19 cellular contexts compared by ENCODE assay signal in the genomic region with DNA sequence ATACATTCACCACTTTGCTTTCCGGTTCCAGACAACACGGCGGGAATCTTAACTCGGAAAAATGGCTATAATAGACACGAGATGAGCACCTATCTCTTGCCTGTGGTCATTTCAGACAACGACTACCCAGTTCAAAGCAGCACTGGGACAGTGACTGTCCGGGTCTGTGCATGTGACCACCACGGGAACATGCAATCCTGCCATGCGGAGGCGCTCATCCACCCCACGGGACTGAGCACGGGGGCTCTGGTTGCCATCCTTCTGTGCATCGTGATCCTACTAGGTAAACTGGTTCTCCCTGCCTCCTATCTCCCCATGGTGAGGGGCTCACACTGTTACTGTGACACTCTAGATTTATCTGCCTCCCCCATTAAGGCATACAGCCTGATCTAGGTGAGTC.
"Had no signal": no experiment of that assay in that cellular context is flagged by ENCODE, and none has a peak within 500 bp of the region (broad histone marks: within the 10 kb centered on the region; RNA-seq: fewer than 3 reads in every experiment).

No MANE protein-coding gene starts in this region.

- ATAC-seq: activated CD8-positive, alpha-beta T cell treated with anti-CD3 and anti-CD28 coated beads for 36 hours; activated naive CD4-positive, alpha-beta T cell treated with anti-CD3 and anti-CD28 coated beads, Interleukin-2, amount 50 U/mL, for 72 hours; lower lobe of right lung; upper lobe of right lung had no signal

- FAIRE-seq: colon had no signal

- H3K36me3 Mint-ChIP-seq: activated naive CD4-positive, alpha-beta T cell treated with anti-CD3 and anti-CD28 coated beads, Interleukin-2, amount 50 U/mL, for 72 hours; immature natural killer cell had no signal

- H3K4me3 Mint-ChIP-seq: activated CD8-positive, alpha-beta T cell treated with anti-CD3 and anti-CD28 coated beads for 36 hours; immature natural killer cell; neural crest cell; stimulated activated naive CD8-positive, alpha-beta T cell treated with anti-CD3 and anti-CD28 coated beads, Interleukin-15, Interleukin-2, amounts not matched to agents 100 ng/mL and 50 ng/mL, for 24 hours had no signal

- H3K36me3 ChIP-seq: esophagus muscularis mucosa, lower lobe of right lung, ovary, sigmoid colon, spleen, suprapubic skin, upper lobe of right lung had no signal

- H3K9me3 ChIP-seq: esophagus muscularis mucosa, lower lobe of right lung, ovary, sigmoid colon, spleen, suprapubic skin, upper lobe of right lung had no signal

- H3K27me3 ChIP-seq: esophagus muscularis mucosa, ovary, sigmoid colon, spleen, suprapubic skin, upper lobe of right lung had no signal

- H3K27ac ChIP-seq: esophagus muscularis mucosa, lower lobe of right lung, ovary, sigmoid colon, spleen, suprapubic skin, upper lobe of right lung had no signal

- H3K4me1 Mint-ChIP-seq: immature natural killer cell, neural crest cell had no signal

- H3K4me1 ChIP-seq: esophagus muscularis mucosa, lower lobe of right lung, sigmoid colon, spleen, suprapubic skin, upper lobe of right lung had no signal

- DNase-seq: activated CD4-positive, alpha-beta T cell treated with anti-CD3 and anti-CD28 coated beads for 4 hours; activated CD8-positive, alpha-beta T cell treated with anti-CD3 and anti-CD28 coated beads for 36 hours; activated gamma-delta T cell; activated T-cell treated with anti-CD3 and anti-CD28 coated beads, Interleukin-2, amount 50 U/mL, for 48 hours; hippocampal formation; immature natural killer cell; lower lobe of right lung; midbrain; ovary; sigmoid colon; spleen; T-helper 2 cell; upper lobe of right lung had no signal

- H3K27ac Mint-ChIP-seq: activated CD8-positive, alpha-beta T cell treated with anti-CD3 and anti-CD28 coated beads for 36 hours; activated naive CD4-positive, alpha-beta T cell treated with anti-CD3 and anti-CD28 coated beads, Interleukin-2, amount 50 U/mL, for 72 hours; immature natural killer cell; stimulated activated naive CD8-positive, alpha-beta T cell treated with anti-CD3 and anti-CD28 coated beads, Interleukin-15, Interleukin-2, amounts not matched to agents 100 ng/mL and 50 ng/mL, for 24 hours had no signal

- H3K4me3 ChIP-seq: esophagus muscularis mucosa, lower lobe of right lung, ovary, sigmoid colon, spleen, suprapubic skin, upper lobe of right lung had no signal

- H3K27me3 Mint-ChIP-seq: activated CD8-positive, alpha-beta T cell treated with anti-CD3 and anti-CD28 coated beads for 36 hours; stimulated activated naive CD8-positive, alpha-beta T cell treated with anti-CD3 and anti-CD28 coated beads, Interleukin-15, Interleukin-2, amounts not matched to agents 100 ng/mL and 50 ng/mL, for 24 hours had no signal

- H3K9me3 Mint-ChIP-seq: activated CD8-positive, alpha-beta T cell treated with anti-CD3 and anti-CD28 coated beads for 36 hours; activated naive CD4-positive, alpha-beta T cell treated with anti-CD3 and anti-CD28 coated beads, Interleukin-2, amount 50 U/mL, for 72 hours; neural crest cell; stimulated activated naive CD8-positive, alpha-beta T cell treated with anti-CD3 and anti-CD28 coated beads, Interleukin-15, Interleukin-2, amounts not matched to agents 100 ng/mL and 50 ng/mL, for 24 hours had no signal
